ENCODE assay signal across 29 cellular contexts in the genomic region with DNA sequence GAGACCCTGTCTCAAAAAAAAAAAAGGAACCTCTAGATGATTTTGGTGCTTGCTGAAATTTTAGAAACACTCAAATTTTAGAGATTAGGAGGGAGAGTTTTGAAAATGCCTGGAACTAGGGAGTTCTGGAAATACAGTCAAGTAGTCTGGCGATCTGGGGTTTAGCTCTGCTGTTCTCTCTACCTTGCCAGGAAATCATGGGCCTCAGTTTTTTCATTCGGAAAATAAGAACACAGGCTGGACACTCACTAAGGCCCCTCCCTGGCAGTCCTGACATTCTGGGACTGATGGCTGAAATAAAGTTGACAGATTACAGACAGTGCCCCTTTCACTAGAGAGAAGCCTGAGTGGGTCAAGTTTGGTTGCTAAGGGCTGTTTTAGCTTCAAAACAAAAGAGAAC. TPM values are rescaled to one million over a fixed set of nuclear protein-coding genes. Genes with fewer than 3 reads are reported as not detected.
"Had no signal": no experiment of that assay in that cellular context is flagged by ENCODE, and none has a peak within 500 bp of the region (broad histone marks: within the 10 kb centered on the region; RNA-seq: fewer than 3 reads in every experiment).

No MANE protein-coding gene starts in this region.

- H3K27me3 Mint-ChIP-seq: dendritic cell treated with granulocyte-macrophage colony-stimulating factor and Interleukin-4, amounts not matched to agents 40 ng/mL and 50 ng/mL, for 4 days; effector memory CD8-positive, alpha-beta T cell had no signal

- H3K4me1 ChIP-seq: colonic mucosa, esophagus squamous epithelium, gastrocnemius medialis, left lung, lower lobe of right lung had no signal

- H3K27me3 ChIP-seq: colonic mucosa, left lung had no signal

- ATAC-seq: effector memory CD8-positive, alpha-beta T cell; esophagus mucosa; gastrocnemius medialis; heart left ventricle; left colon; left lung; left ventricle myocardium superior; lower lobe of right lung had no signal

- H3K4me1 Mint-ChIP-seq: immature natural killer cell, memory B cell had no signal

- H3K36me3 ChIP-seq: colonic mucosa, esophagus squamous epithelium, gastrocnemius medialis, heart left ventricle, left lung, lower lobe of right lung had no signal

- H3K79me2 ChIP-seq: hepatocyte had no signal

- H2AFZ ChIP-seq: hepatocyte had no signal

- H3K4me3 ChIP-seq: colonic mucosa, esophagus squamous epithelium, gastrocnemius medialis, heart left ventricle, hepatocyte, left lung, lower lobe of right lung had no signal

- DNase-seq: colonic mucosa; cortex of kidney; effector CD8-positive, alpha-beta T cell; effector memory CD8-positive, alpha-beta T cell; endodermal cell; erythroblast; esophagus squamous epithelium; foreskin fibroblast; foreskin melanocyte; gastrocnemius medialis; heart left ventricle; hypothalamus; immature natural killer cell; islet precursor cell; kidney; kidney glomerular epithelial cell; left colon; left lung; left ventricle myocardium superior; lower lobe of right lung; mesendoderm; midbrain had no signal

- H3K36me3 Mint-ChIP-seq: immature natural killer cell, memory B cell had no signal

- H3K27ac ChIP-seq: colonic mucosa, epithelial cell of prostate, esophagus squamous epithelium, gastrocnemius medialis, heart left ventricle, hepatocyte, left lung, lower lobe of right lung had no signal

- H3K27ac Mint-ChIP-seq: dendritic cell treated with granulocyte-macrophage colony-stimulating factor and Interleukin-4, amounts not matched to agents 40 ng/mL and 50 ng/mL, for 4 days; effector memory CD8-positive, alpha-beta T cell; endodermal cell; immature natural killer cell; memory B cell had no signal

- H3K4me3 Mint-ChIP-seq: dendritic cell treated with granulocyte-macrophage colony-stimulating factor and Interleukin-4, amounts not matched to agents 40 ng/mL and 50 ng/mL, for 4 days; effector memory CD8-positive, alpha-beta T cell; endodermal cell; immature natural killer cell; memory B cell had no signal

- H3K9me3 ChIP-seq: colonic mucosa, esophagus squamous epithelium, gastrocnemius medialis, heart left ventricle, left lung, lower lobe of right lung had no signal

- H3K4me2 ChIP-seq: hepatocyte had no signal

- H3K9me3 Mint-ChIP-seq: endodermal cell had no signal

RNA-seq across cellular contexts. Expression of gene CALN1, which starts 24.9 kb away (rescaled TPM):
- total RNA-seq: chondrocyte, gastrocnemius medialis, glomerular endothelial cell, heart left ventricle, kidney, left colon, left lung, left ventricle myocardium superior, lower lobe of right lung had no signal
